In genomic region chr16:75092777-75093176, GRCh38 we compare ENCODE assay signal across 18 cellular contexts. TPM values are rescaled to one million over a fixed set of nuclear protein-coding genes. Genes with fewer than 3 reads are reported as not detected.
DNase-seq lines count a peak whose midpoint lies in the region; ATAC-seq lines count a peak whose summit lies in the region.
"Had no signal": no experiment of that assay in that cellular context is flagged by ENCODE, and none has a peak within 500 bp of the region (broad histone marks: within the 10 kb centered on the region; RNA-seq: fewer than 3 reads in every experiment).

No MANE protein-coding gene starts in this region.

- no peaks in the 10 kb centered on the region for H3K9me3 Mint-ChIP-seq in stimulated activated effector memory CD8-positive, alpha-beta T cell treated with anti-CD3 and anti-CD28 coated beads, Interleukin-12 subunit alpha, Interleukin-12 subunit beta, amount 100 ng/mL, for 72 hours
- no peaks in the 10 kb centered on the region for H3K9me3 Mint-ChIP-seq in activated naive CD4-positive, alpha-beta T cell treated with anti-CD3 and anti-CD28 coated beads, Interleukin-2, amount 50 U/mL, for 72 hours
- H3K9me3 Mint-ChIP-seq: activated naive CD8-positive, alpha-beta T cell treated with anti-CD3 and anti-CD28 coated beads, Interleukin-2, amount 10 ng/mL, durations not matched to agents 7 days and 5 days; natural killer cell treated with Interleukin-12 subunit alpha and Interleukin-12 subunit beta and Interleukin-15 and Interleukin-18, amount 100 ng/mL, for 72 hours; T-cell had no signal

- ATAC-seq in stimulated activated effector memory CD8-positive, alpha-beta T cell treated with anti-CD3 and anti-CD28 coated beads, Interleukin-12 subunit alpha, Interleukin-12 subunit beta, amount 100 ng/mL, for 72 hours = no peak
- no peak for ATAC-seq in activated naive CD4-positive, alpha-beta T cell treated with anti-CD3 and anti-CD28 coated beads, Interleukin-2, amount 50 U/mL, for 72 hours
- ATAC-seq: natural killer cell treated with Interleukin-12 subunit alpha and Interleukin-12 subunit beta and Interleukin-15 and Interleukin-18, amount 100 ng/mL, for 72 hours; T-cell had no signal

- no peak overlapping the region for H3K27ac Mint-ChIP-seq in stimulated activated effector memory CD8-positive, alpha-beta T cell treated with anti-CD3 and anti-CD28 coated beads, Interleukin-12 subunit alpha, Interleukin-12 subunit beta, amount 100 ng/mL, for 72 hours
- peak overlapping the region in 1 of 2 donors; percentile 66 for H3K27ac Mint-ChIP-seq in activated naive CD4-positive, alpha-beta T cell treated with anti-CD3 and anti-CD28 coated beads, Interleukin-2, amount 50 U/mL, for 72 hours
- H3K27ac Mint-ChIP-seq: activated naive CD8-positive, alpha-beta T cell treated with anti-CD3 and anti-CD28 coated beads, Interleukin-2, amount 10 ng/mL, durations not matched to agents 7 days and 5 days; B cell; T-cell had no signal

- H3K4me3 Mint-ChIP-seq in stimulated activated effector memory CD8-positive, alpha-beta T cell treated with anti-CD3 and anti-CD28 coated beads, Interleukin-12 subunit alpha, Interleukin-12 subunit beta, amount 100 ng/mL, for 72 hours = no peak overlapping the region
- H3K4me3 Mint-ChIP-seq: activated naive CD8-positive, alpha-beta T cell treated with anti-CD3 and anti-CD28 coated beads, Interleukin-2, amount 10 ng/mL, durations not matched to agents 7 days and 5 days; B cell; natural killer cell treated with Interleukin-12 subunit alpha and Interleukin-12 subunit beta and Interleukin-15 and Interleukin-18, amount 100 ng/mL, for 72 hours; T-cell had no signal

- H3K4me1 Mint-ChIP-seq in stimulated activated effector memory CD8-positive, alpha-beta T cell treated with anti-CD3 and anti-CD28 coated beads, Interleukin-12 subunit alpha, Interleukin-12 subunit beta, amount 100 ng/mL, for 72 hours = peaks cover 25% of the 10 kb centered on the region
- H3K4me1 Mint-ChIP-seq: B cell had no signal

- peak; percentile 21 for DNase-seq in DMS 273 (lab: John Stamatoyannopoulos, UW; ENCODE audit: unreplicated experiment)
- DNase-seq in DMS 273 treated with DMSO at 0.1 percent for 48 hours (lab: John Stamatoyannopoulos, UW) = no peak
- DNase-seq in LoVo (ENCODE audit: low spot score) = peak; percentile 53
- DNase-seq in islet precursor cell = peak; percentile 50
- peak; percentile 77 for DNase-seq in renal cortical epithelial cell (ENCODE audit: low read depth)
- no peak for DNase-seq in OCI-M1 (lab: John Stamatoyannopoulos, UW)
- DNase-seq in stimulated activated effector memory CD8-positive, alpha-beta T cell treated with anti-CD3 and anti-CD28 coated beads, Interleukin-12 subunit alpha, Interleukin-12 subunit beta, amount 100 ng/mL, for 72 hours (ENCODE audit: low spot score in 2 of 2) = no peak
- DNase-seq in activated naive CD4-positive, alpha-beta T cell treated with anti-CD3 and anti-CD28 coated beads, Interleukin-2, amount 50 U/mL, for 72 hours (ENCODE audit: low spot score in 2 of 2) = no peak
- DNase-seq: activated CD4-positive, alpha-beta T cell treated with anti-CD3 and anti-CD28 coated beads, Interleukin-2, amount 50 U/mL, for 48 hours; activated naive CD8-positive, alpha-beta T cell treated with anti-CD3 and anti-CD28 coated beads, Interleukin-2, amount 10 ng/mL, durations not matched to agents 7 days and 5 days; HCEC 1CT; NCI-H2081 treated with DMSO at 0.1 percent for 48 hours; NCI-H510A treated with DMSO at 0.1 percent for 48 hours; SHP77; stimulated activated CD4-positive, alpha-beta T cell treated with anti-CD3 and anti-CD28 coated beads, Interleukin-4, amount 100 ng/mL, for 24 hours; T-cell had no signal

- H3K36me3 Mint-ChIP-seq in stimulated activated effector memory CD8-positive, alpha-beta T cell treated with anti-CD3 and anti-CD28 coated beads, Interleukin-12 subunit alpha, Interleukin-12 subunit beta, amount 100 ng/mL, for 72 hours = peaks cover 7% of the 10 kb centered on the region
- H3K36me3 Mint-ChIP-seq in activated naive CD4-positive, alpha-beta T cell treated with anti-CD3 and anti-CD28 coated beads, Interleukin-2, amount 50 U/mL, for 72 hours = no peaks in the 10 kb centered on the region
- H3K36me3 Mint-ChIP-seq: natural killer cell treated with Interleukin-12 subunit alpha and Interleukin-12 subunit beta and Interleukin-15 and Interleukin-18, amount 100 ng/mL, for 72 hours; T-cell had no signal

RNA-seq across cellular contexts. Expression of gene LDHD, which starts 23.8 kb away (rescaled TPM):
- 1.9 and 4.2 TPM in 2 replicates for total RNA-seq in renal cortical epithelial cell
- under 1 TPM; 0.64 to 0.82 TPM for total RNA-seq in activated naive CD4-positive, alpha-beta T cell treated with anti-CD3 and anti-CD28 coated beads, Interleukin-2, amount 50 U/mL, for 72 hours
- total RNA-seq: activated naive CD8-positive, alpha-beta T cell treated with anti-CD3 and anti-CD28 coated beads, Interleukin-2, amount 10 ng/mL, durations not matched to agents 7 days and 5 days; B cell had no signal

RNA-seq across cellular contexts. Expression of gene ZFP1, which starts 55.5 kb away (rescaled TPM):
- 5.9 and 12.9 TPM in 2 replicates for total RNA-seq in renal cortical epithelial cell
- 10 to 100 TPM; 13.4 to 13.5 TPM for total RNA-seq in activated naive CD4-positive, alpha-beta T cell treated with anti-CD3 and anti-CD28 coated beads, Interleukin-2, amount 50 U/mL, for 72 hours

Comparison
In these comparisons a context has a peak if more than half of its experiments do, and no peak if none do; other contexts are left out.
1. DNase-seq: peak in DMS 273 (single experiment), LoVo (single experiment), islet precursor cell (single experiment) and renal cortical epithelial cell (single experiment); none in DMS 273 treated with DMSO at 0.1 percent for 48 hours (single experiment), OCI-M1 (single experiment), stimulated activated effector memory CD8-positive, alpha-beta T cell treated with anti-CD3 and anti-CD28 coated beads, Interleukin-12 subunit alpha, Interleukin-12 subunit beta, amount 100 ng/mL, for 72 hours (0 of 2) and activated naive CD4-positive, alpha-beta T cell treated with anti-CD3 and anti-CD28 coated beads, Interleukin-2, amount 50 U/mL, for 72 hours (0 of 2).